ENCODE assay signal across 20 cellular contexts in genomic region chr5:169694221-169694620, GRCh38. TPM values are rescaled to one million over a fixed set of nuclear protein-coding genes. Genes with fewer than 3 reads are reported as not detected.
DNase-seq lines count a peak whose midpoint lies in the region; ATAC-seq and TF ChIP-seq lines count a peak whose summit lies in the region.
"Had no signal": no experiment of that assay in that cellular context is flagged by ENCODE, and none has a peak within 500 bp of the region (broad histone marks: within the 10 kb centered on the region; RNA-seq: fewer than 3 reads in every experiment).

No MANE protein-coding gene starts in this region.

- H3K36me3 ChIP-seq in Panc1 (ENCODE audit: control insufficient read depth, insufficient read depth, low read length) (no peaks in the 10 kb centered on the region), mucosa of descending colon (ENCODE audit: low read depth) (no peaks in the 10 kb centered on the region)

- DNase-seq in EH (ENCODE audit: low read depth) (peak; percentile 46), Panc1 (ENCODE audit: low read depth, low spot score) (no peak), choroid plexus epithelial cell (ENCODE audit: low read depth) (peak; percentile 48), renal cortical epithelial cell (ENCODE audit: low read depth) (peak; percentile 49), mucosa of descending colon (no peak), foreskin fibroblast (no peak), anterior cingulate cortex (lab: John Stamatoyannopoulos, UW) (no peak)
- DNase-seq: CD8-positive, alpha-beta T cell; DMS79 treated with DMSO at 0.1 percent for 48 hours; GDM1; GOT3; MM.1S; NCI-H1105; NCI-H1694; NCI-H446; NCI-H69; SIG-M5 had no signal

- TF ChIP-seq CTCF in Panc1 (IDR thresholded peaks at IDR 0.05), result no peak
- TF ChIP-seq CTCF in choroid plexus epithelial cell (conservative IDR thresholded peaks at IDR 0.05; ENCODE audit: low read depth, low read length), result no peak
- TF ChIP-seq CTCF in mucosa of descending colon (IDR thresholded peaks at IDR 0.05), result no peak
- TF ChIP-seq CTCF in foreskin fibroblast (IDR thresholded peaks at IDR 0.05; ENCODE audit: low read depth, low read length), result no peak

- no TSS peak for BruUV-seq in Panc1 (replicated peaks; lab: Mats Ljungman, UMichigan)

- no peaks in the 10 kb centered on the region; the same call in 1 of the 2 replicates for H3K9me3 ChIP-seq in Panc1 (ENCODE audit: control insufficient read depth, insufficient read depth, low read depth, low read length)
- no peaks in the 10 kb centered on the region for H3K9me3 ChIP-seq in mucosa of descending colon

- H3K27me3 ChIP-seq in Panc1 (ENCODE audit: control insufficient read depth, insufficient read depth, low read length), result no peaks in the 10 kb centered on the region

- H3K4me3 ChIP-seq in Panc1 (ENCODE audit: low read depth in 2 of 2, low read length in 2 of 2), result no peak overlapping the region
- no peak overlapping the region for H3K4me3 ChIP-seq in choroid plexus epithelial cell (ENCODE audit: low read depth, low read length)
- H3K4me3 ChIP-seq in mucosa of descending colon, result no peak overlapping the region
- H3K4me3 ChIP-seq in foreskin fibroblast (ENCODE audit: low read depth in 1 of 2, low read length in 2 of 2), result no peak overlapping the region
- H3K4me3 ChIP-seq: GM12878 had no signal

- POLR2A ChIA-PET in Panc1 (lab: Charles Lee), result no interaction called here

- H3K4me1 ChIP-seq in Panc1 (ENCODE audit: control insufficient read depth, insufficient read depth, low read length), result peaks cover 22% of the 10 kb centered on the region
- no peaks in the 10 kb centered on the region for H3K4me1 ChIP-seq in mucosa of descending colon (ENCODE audit: low read depth)

- intact Hi-C loops in Panc1 (cut with micrococcal nuclease; ENCODE audit: unreplicated experiment) (no loop called here), mucosa of descending colon (cut with DNase I, micrococcal nuclease) (no loop called here)

- no peak for ATAC-seq in Panc1
- ATAC-seq in mucosa of descending colon, result no peak
- ATAC-seq: CD8-positive, alpha-beta T cell; GM12878; HepG2 had no signal

- H3K27ac ChIP-seq in Panc1 (ENCODE audit: low read length), result peak overlapping the region; percentile 86
- H3K27ac ChIP-seq: KMS-11 had no signal

- CTCF ChIA-PET in Panc1 (lab: Charles Lee), result interaction anchor here (0.6 kb wide), 1 partner anchor 1108 kb away, joined by 3 read pairs; no protein-coding TSS in a partner anchor

- in situ Hi-C loops in Panc1 (cut with HindIII; ENCODE audit: low pct_unique_long_range_greater_than_20kb, low sequenced_read_pairs), result no loop called here

RNA-seq across cellular contexts. Expression of gene DOCK2, which starts 57.1 kb away (rescaled TPM):
- total RNA-seq in Panc1 (2021; ENCODE audit: unreplicated experiment) (1.4 TPM), renal cortical epithelial cell (13.5 and 56.1 TPM in 2 replicates), mucosa of descending colon (10 to 100 TPM in 2 of 3 donors, 1 to 10 TPM in 1; 7.2 to 20.1 (median 18.1) TPM)
- polyA plus RNA-seq in Panc1 (2012; ENCODE audit: insufficient read length), result 0.25 TPM
- total RNA-seq: HepG2 had no signal
- polyA plus RNA-seq: HepG2 had no signal

Comparison
In these comparisons a context has a peak if more than half of its experiments do, and no peak if none do; other contexts are left out.
1. DNase-seq: peak in EH (single experiment), choroid plexus epithelial cell (single experiment) and renal cortical epithelial cell (single experiment); none in Panc1 (single experiment), mucosa of descending colon (0 of 3), foreskin fibroblast (0 of 2) and anterior cingulate cortex (0 of 58).